8 cellular contexts compared by ENCODE assay signal in genomic region chr3:126208618-126209256, GRCh38. TPM values are rescaled to one million over a fixed set of nuclear protein-coding genes. Genes with fewer than 3 reads are reported as not detected.
DNase-seq lines count a peak whose midpoint lies in the region; ATAC-seq and TF ChIP-seq lines count a peak whose summit lies in the region.

No MANE protein-coding gene starts in this region.

- peak overlapping the region; percentile 72 for H3K4me3 ChIP-seq in ACC112 (ENCODE audit: low read depth, low read length)
- H3K4me3 ChIP-seq in transverse colon, result no peak overlapping the region

- H3K36me3 ChIP-seq in ACC112 (ENCODE audit: insufficient read depth, low read length) (no peaks in the 10 kb centered on the region), transverse colon (no peaks in the 10 kb centered on the region)

- DNase-seq in Kasumi-1 (lab: John Stamatoyannopoulos, UW) (peak; percentile 64 to 77), SW 1271 (lab: John Stamatoyannopoulos, UW) (peak; percentile 79 to 91), left cardiac atrium (peak; percentile 85), transverse colon (peak; percentile 85), middle frontal gyrus (ENCODE audit: extremely low spot score, low spot score) (no peak)
- no peak for DNase-seq in stimulated activated naive CD8-positive, alpha-beta T cell treated with anti-CD3 and anti-CD28 coated beads, Interleukin-15, Interleukin-2, amounts not matched to agents 100 U/mL and 50 U/mL, for 24 hours
- no peak for DNase-seq in effector CD8-positive, alpha-beta T cell (lab: John Stamatoyannopoulos, UW)

- in situ Hi-C loops in transverse colon (cut with MboI; ENCODE audit: low pct_ligation_motif_present in 1 of 4, low pct_unique_long_range_greater_than_20kb in 1 of 4, low sequenced_read_pairs in 3 of 4), result no loop called here

- no peak overlapping the region for H2AFZ ChIP-seq in ACC112 (ENCODE audit: low read length, unreplicated experiment)

- no peak for TF ChIP-seq POLR2A in transverse colon (IDR thresholded peaks at IDR 0.05)

- H3K27me3 ChIP-seq in ACC112 (ENCODE audit: insufficient read depth, low read length) (no peaks in the 10 kb centered on the region), transverse colon (peaks cover 14% of the 10 kb centered on the region)

- H3K27ac ChIP-seq in ACC112 (ENCODE audit: low read depth, low read length), result peak overlapping the region; percentile 98
- no peak overlapping the region for H3K27ac ChIP-seq in transverse colon

- intact Hi-C loops in left cardiac atrium (cut with DNase I), result no loop called here
- intact Hi-C loops in transverse colon (cut with DNase I; ENCODE audit: low total_unique reads), result loop anchor here (5.0 kb wide), 1 partner anchor 76 kb away; no protein-coding TSS in a partner anchor

- WGBS in transverse colon (ENCODE audit: low coverage in 1 of 2), 2 donors, result 48 to 58% methylated on average over 3 to 11 of the region's 11 CpGs

- H3K9me3 ChIP-seq in transverse colon, result no peaks in the 10 kb centered on the region

- H3K4me1 ChIP-seq in ACC112 (ENCODE audit: control insufficient read depth, insufficient read depth, low read length, unreplicated experiment), result peaks cover 39% of the 10 kb centered on the region
- H3K4me1 ChIP-seq in transverse colon, result peaks cover 5 to 20% (median 7%) of the 10 kb centered on the region in 4 donors

- ATAC-seq in left cardiac atrium, result peak; percentile 46 to 53
- no peak for ATAC-seq in stimulated activated naive CD8-positive, alpha-beta T cell treated with anti-CD3 and anti-CD28 coated beads, Interleukin-15, Interleukin-2, amounts not matched to agents 100 U/mL and 50 U/mL, for 24 hours

- no peak for TF ChIP-seq EP300 in transverse colon (IDR thresholded peaks at IDR 0.05; ENCODE audit: low read depth)

- TF ChIP-seq CTCF in transverse colon (IDR thresholded peaks at IDR 0.05), result no peak

- H3K79me2 ChIP-seq in ACC112 (ENCODE audit: control insufficient read depth, insufficient read depth, low read length, unreplicated experiment), result no peaks in the 10 kb centered on the region

RNA-seq across cellular contexts. Expression of gene ALDH1L1, which starts 28.4 kb away (rescaled TPM):
- total RNA-seq in left cardiac atrium, result 10 to 100 TPM; 20.2 to 22.9 TPM
- 10 to 100 TPM in 2 of 4 donors, 1 to 10 TPM in 2; 5.9 to 32.2 (median 16.1) TPM for total RNA-seq in transverse colon

Comparison
In these comparisons a context has a peak if more than half of its experiments do, and no peak if none do; other contexts are left out.
1. DNase-seq: peak in Kasumi-1 (2 of 2), SW 1271 (2 of 2), left cardiac atrium (single experiment) and transverse colon (single experiment); none in middle frontal gyrus (single experiment), stimulated activated naive CD8-positive, alpha-beta T cell treated with anti-CD3 and anti-CD28 coated beads, Interleukin-15, Interleukin-2, amounts not matched to agents 100 U/mL and 50 U/mL, for 24 hours (single experiment) and effector CD8-positive, alpha-beta T cell (single experiment).